8 cellular contexts compared by ENCODE assay signal in the genomic region with DNA sequence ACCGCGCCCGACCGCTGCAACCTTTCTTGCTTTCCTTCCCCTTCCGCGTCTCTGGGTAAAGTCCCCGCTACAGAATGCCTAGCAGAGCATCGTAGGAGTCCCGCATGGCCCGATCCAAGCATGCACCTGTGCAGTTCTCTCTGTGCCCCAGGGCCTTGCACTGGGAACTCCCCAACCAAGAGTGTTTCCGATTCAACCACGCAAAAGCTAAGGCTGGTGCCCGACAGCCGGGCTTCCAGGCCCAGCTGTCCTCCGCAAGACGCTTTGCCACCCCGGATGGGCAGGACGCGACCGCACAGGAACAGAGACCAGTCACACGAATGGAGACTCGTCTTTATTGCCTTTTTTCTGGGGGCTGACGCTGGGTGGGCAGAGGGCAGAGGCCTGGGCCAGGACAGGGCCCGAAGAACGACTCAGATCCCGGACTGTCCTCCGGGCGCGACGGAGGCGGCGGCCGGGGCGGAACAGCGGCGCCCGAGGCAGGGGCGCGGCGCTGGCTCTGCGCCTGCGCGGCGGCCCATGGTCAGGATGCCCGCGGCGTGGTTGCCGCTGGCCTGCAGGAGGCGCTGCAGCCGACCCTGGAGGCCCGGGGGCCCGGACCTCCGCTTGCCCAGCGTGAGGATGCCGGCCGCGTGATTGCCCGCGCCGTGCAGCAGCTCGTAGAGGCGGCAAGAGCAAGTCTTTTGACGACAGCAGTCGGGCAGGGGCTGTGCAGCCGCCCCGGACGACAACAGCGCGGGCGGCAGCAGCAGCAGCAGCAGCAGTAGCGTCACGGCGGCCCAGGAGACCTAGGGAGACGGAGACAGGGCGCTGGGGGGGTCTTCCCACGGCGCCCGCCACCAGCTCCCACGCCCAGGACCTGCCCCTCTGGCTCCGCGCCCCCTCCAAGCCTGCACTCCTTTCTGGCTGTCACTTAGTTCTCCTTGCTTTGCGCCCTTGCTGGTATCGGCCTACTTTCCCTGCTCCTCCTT. TPM values are rescaled to one million over a fixed set of nuclear protein-coding genes. Genes with fewer than 3 reads are reported as not detected.
DNase-seq lines count a peak whose midpoint lies in the region; ATAC-seq and TF ChIP-seq lines count a peak whose summit lies in the region.

No MANE protein-coding gene starts in this region.

- H3K27ac ChIP-seq in neural cell (ENCODE audit: low read length), result no peak overlapping the region

- peak overlapping the region; percentile 83 for H2AFZ ChIP-seq in neural cell (ENCODE audit: low read depth, low read length)

- H3K4me2 ChIP-seq in neural cell (ENCODE audit: low read length), result peak overlapping the region; percentile 55

- H3K79me2 ChIP-seq in neural cell (replicated peaks; ENCODE audit: insufficient read depth, low read length), result no peaks in the 10 kb centered on the region

- H3K36me3 ChIP-seq in neural cell (ENCODE audit: insufficient read depth, low read length), result no peaks in the 10 kb centered on the region

- no peaks in the 10 kb centered on the region for H3F3A ChIP-seq in neural cell (ENCODE audit: insufficient read depth, low read length, poor library complexity, severe bottlenecking)

- peak; percentile 68 for ATAC-seq in HG03565 (IDR thresholded peaks at IDR 0.05; ENCODE audit: unreplicated experiment)
- peak; percentile 70 for ATAC-seq in stimulated activated naive CD8-positive, alpha-beta T cell treated with anti-CD3 and anti-CD28 coated beads, Interleukin-15, Interleukin-2, amounts not matched to agents 100 U/mL and 50 U/mL, for 24 hours

- peak; percentile 46 for TF ChIP-seq CTCF in AG10803 (conservative IDR thresholded peaks at IDR 0.05; ENCODE audit: low read length)
- peak; percentile 92 for TF ChIP-seq CTCF in neural cell (IDR thresholded peaks at IDR 0.05; ENCODE audit: poor library complexity, severe bottlenecking)

- DNase-seq in AG10803 (ENCODE audit: low read depth) (peak; percentile 53), OCI-M1 (lab: John Stamatoyannopoulos, UW) (peak; percentile 80), fibroblast of the conjunctiva (ENCODE audit: low read depth) (peak; percentile 35)
- DNase-seq in activated T-helper 1 cell treated with anti-CD3 and anti-CD28 coated beads, Interleukin-2, amount 50 U/mL, for 16 hours (ENCODE audit: low read depth in 1 of 2, low spot score in 1 of 2), result peak; percentile 43 to 65
- DNase-seq in stimulated activated naive CD8-positive, alpha-beta T cell treated with anti-CD3 and anti-CD28 coated beads, Interleukin-15, Interleukin-2, amounts not matched to agents 100 U/mL and 50 U/mL, for 24 hours, result peak; percentile 88

- no peaks in the 10 kb centered on the region for H3K9me2 ChIP-seq in neural cell (ENCODE audit: insufficient read depth, low read length)

- H3K27me3 ChIP-seq in neural cell (ENCODE audit: insufficient read depth, low read depth, low read length), result peaks cover 48% of the 10 kb centered on the region

- H3K4me3 ChIP-seq in AG10803 (ENCODE audit: low read length) (peak overlapping the region; percentile 62), neural cell (ENCODE audit: low read length) (peak overlapping the region; percentile 68)

- in situ Hi-C loops in GM18951 (cut with MboI; ENCODE audit: low sequenced_read_pairs, unreplicated experiment), result no loop called here

- H3K9ac ChIP-seq in neural cell (ENCODE audit: low read length), result peak overlapping the region; percentile 68

- no peaks in the 10 kb centered on the region for H4K20me1 ChIP-seq in neural cell (ENCODE audit: insufficient read depth)

- peak; percentile 80 for TF ChIP-seq POLR2A in GM18951 (IDR thresholded peaks at IDR 0.05; ENCODE audit: extremely low read depth, insufficient read depth, insufficient read length)

- peak; percentile 40 for TF ChIP-seq RAD21 in neural cell (conservative IDR thresholded peaks at IDR 0.05)

- peak; percentile 36 for TF ChIP-seq EP300 in neural cell (conservative IDR thresholded peaks at IDR 0.05; ENCODE audit: poor library complexity, severe bottlenecking)

- no peaks in the 10 kb centered on the region for H3K9me3 ChIP-seq in neural cell (ENCODE audit: low read length)

TF ChIP-seq in neural cell, 6 proteins besides CTCF, POLR2A, EP300 and RAD21:
- TF ChIP-seq, protein P1, sequence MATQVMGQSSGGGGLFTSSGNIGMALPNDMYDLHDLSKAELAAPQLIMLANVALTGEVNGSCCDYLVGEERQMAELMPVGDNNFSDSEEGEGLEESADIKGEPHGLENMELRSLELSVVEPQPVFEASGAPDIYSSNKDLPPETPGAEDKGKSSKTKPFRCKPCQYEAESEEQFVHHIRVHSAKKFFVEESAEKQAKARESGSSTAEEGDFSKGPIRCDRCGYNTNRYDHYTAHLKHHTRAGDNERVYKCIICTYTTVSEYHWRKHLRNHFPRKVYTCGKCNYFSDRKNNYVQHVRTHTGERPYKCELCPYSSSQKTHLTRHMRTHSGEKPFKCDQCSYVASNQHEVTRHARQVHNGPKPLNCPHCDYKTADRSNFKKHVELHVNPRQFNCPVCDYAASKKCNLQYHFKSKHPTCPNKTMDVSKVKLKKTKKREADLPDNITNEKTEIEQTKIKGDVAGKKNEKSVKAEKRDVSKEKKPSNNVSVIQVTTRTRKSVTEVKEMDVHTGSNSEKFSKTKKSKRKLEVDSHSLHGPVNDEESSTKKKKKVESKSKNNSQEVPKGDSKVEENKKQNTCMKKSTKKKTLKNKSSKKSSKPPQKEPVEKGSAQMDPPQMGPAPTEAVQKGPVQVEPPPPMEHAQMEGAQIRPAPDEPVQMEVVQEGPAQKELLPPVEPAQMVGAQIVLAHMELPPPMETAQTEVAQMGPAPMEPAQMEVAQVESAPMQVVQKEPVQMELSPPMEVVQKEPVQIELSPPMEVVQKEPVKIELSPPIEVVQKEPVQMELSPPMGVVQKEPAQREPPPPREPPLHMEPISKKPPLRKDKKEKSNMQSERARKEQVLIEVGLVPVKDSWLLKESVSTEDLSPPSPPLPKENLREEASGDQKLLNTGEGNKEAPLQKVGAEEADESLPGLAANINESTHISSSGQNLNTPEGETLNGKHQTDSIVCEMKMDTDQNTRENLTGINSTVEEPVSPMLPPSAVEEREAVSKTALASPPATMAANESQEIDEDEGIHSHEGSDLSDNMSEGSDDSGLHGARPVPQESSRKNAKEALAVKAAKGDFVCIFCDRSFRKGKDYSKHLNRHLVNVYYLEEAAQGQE (IDR thresholded peaks at IDR 0.05; ENCODE audit: borderline replicate concordance), result no peak
- TF ChIP-seq POLR2AphosphoS5 (IDR thresholded peaks at IDR 0.05) (no peak), TAF1 (IDR thresholded peaks at IDR 0.05; ENCODE audit: low read depth) (no peak), SMC3 (conservative IDR thresholded peaks at IDR 0.05; ENCODE audit: poor library complexity) (peak; percentile 56), MXI1 (conservative IDR thresholded peaks at IDR 0.05; ENCODE audit: poor library complexity, severe bottlenecking) (no peak), EZH2 (IDR thresholded peaks at IDR 0.05; ENCODE audit: borderline replicate concordance, insufficient read depth, low read length, poor library complexity, severe bottlenecking) (no peak)
TF ChIP-seq in neural cell: peak in this region for 1.

RNA-seq across cellular contexts. Expression of a gene that starts 1.2 kb away (rescaled TPM):
- not detected in 2 replicates for polyA plus RNA-seq in neural cell
- polyA minus RNA-seq in neural cell, result not detected in 2 replicates

RNA-seq across cellular contexts. Expression of a gene that starts 3.1 kb away (rescaled TPM):
- polyA plus RNA-seq in neural cell, result 0.56 and 0.78 TPM in 2 replicates
- polyA minus RNA-seq in neural cell, result 1.2 TPM in 2 replicates

RNA-seq across cellular contexts. Expression of a gene that starts 10.3 kb away (rescaled TPM):
- polyA plus RNA-seq in neural cell, result 2.5 and 3.2 TPM in 2 replicates
- polyA minus RNA-seq in neural cell, result 0.49 and 1.4 TPM in 2 replicates

RNA-seq across cellular contexts. Expression of a gene that starts 29.2 kb away (rescaled TPM):
- polyA plus RNA-seq in neural cell, result 95.9 and 97.2 TPM in 2 replicates
- 69.8 and 76.2 TPM in 2 replicates for polyA minus RNA-seq in neural cell

Comparison
In these comparisons a context has a peak if more than half of its experiments do, and no peak if none do; other contexts are left out.
1. DNase-seq: peak in every context shown above with its lines; median percentile 88 in stimulated activated naive CD8-positive, alpha-beta T cell treated with anti-CD3 and anti-CD28 coated beads, Interleukin-15, Interleukin-2, amounts not matched to agents 100 U/mL and 50 U/mL, for 24 hours; 80 in OCI-M1; 54 in activated T-helper 1 cell treated with anti-CD3 and anti-CD28 coated beads, Interleukin-2, amount 50 U/mL, for 16 hours; 53 in AG10803; 35 in fibroblast of the conjunctiva.